8 cellular contexts compared by ENCODE assay signal in genomic region chr7:24756989-24757798, GRCh38. TPM values are rescaled to one million over a fixed set of nuclear protein-coding genes. Genes with fewer than 3 reads are reported as not detected.
A peak's percentile ranks its signal among the peaks of the same experiment; 100 is the strongest.
DNase-seq lines count a peak whose midpoint lies in the region; ATAC-seq and TF ChIP-seq lines count a peak whose summit lies in the region.

Gene GSDME, minus strand, starts transcription at chr7:24757464. Its CDS starts 7,690 bp downstream, at chr7:24749774.

- peak; percentile 47 for DNase-seq in DND-41
- DNase-seq in HPDE6-E6E7 (ENCODE audit: extremely low spot score), result peak; percentile 37
- peak; percentile 69 for DNase-seq in dermis blood vessel endothelial cell
- peak; percentile 38 to 48 for DNase-seq in left colon
- DNase-seq in stimulated activated CD4-positive, alpha-beta T cell treated with anti-CD3 and anti-CD28 coated beads, Interleukin-4, amount 100 ng/mL, for 1 hour, result peak; percentile 54
- DNase-seq in effector CD8-positive, alpha-beta T cell (lab: John Stamatoyannopoulos, UW), result no peak

- peak within 1 kb of the TSS; percentile 56 for H3K4me2 ChIP-seq in DND-41 (ENCODE audit: insufficient read depth, low read length)

- H4K20me1 ChIP-seq in DND-41 (ENCODE audit: insufficient read depth, low read length), result no peaks in the 10 kb centered on the region

- H3K27me3 ChIP-seq in DND-41 (ENCODE audit: insufficient read depth, low read length, poor library complexity), result peaks cover 20% of the 10 kb centered on the region

- TF ChIP-seq CTCF in DND-41 (IDR thresholded peaks at IDR 0.05; ENCODE audit: borderline replicate concordance, extremely low read depth, low read length, poor library complexity, severe bottlenecking), result no peak
- TF ChIP-seq CTCF in VCaP (conservative IDR thresholded peaks at IDR 0.05), result no peak

- H3K79me2 ChIP-seq in DND-41 (ENCODE audit: insufficient read depth, low read length), result no peaks in the 10 kb centered on the region

- H2AFZ ChIP-seq in DND-41 (ENCODE audit: low read depth, low read length), result no peak within 1 kb of the TSS

- intact Hi-C loops in left colon (cut with DNase I, micrococcal nuclease), result no loop called here

- ATAC-seq in DND-41 (ENCODE audit: insufficient read depth, low read depth), result peak; percentile 84
- ATAC-seq in GM21360 (IDR thresholded peaks at IDR 0.05; ENCODE audit: unreplicated experiment), result peak; percentile 57
- ATAC-seq in left colon, result peak; percentile 93

- peaks cover 7% of the 10 kb centered on the region; the same call in 1 of the 2 replicates for H3K4me1 ChIP-seq in DND-41 (ENCODE audit: insufficient read depth, low read length)

- H3K27ac ChIP-seq in DND-41 (ENCODE audit: low read length) (no peak within 1 kb of the TSS), VCaP (peak within 1 kb of the TSS; percentile 35; the same call in 1 of the 2 replicates)

- H3K9me3 ChIP-seq in DND-41 (ENCODE audit: insufficient read depth, low read length, severe bottlenecking), result no peaks in the 10 kb centered on the region

- H3K4me3 ChIP-seq in DND-41 (ENCODE audit: low read depth in 1 of 2, low read length in 2 of 2), result peak within 1 kb of the TSS in 1 of 2 experiments; percentile 45; a peak in 2 of 4 replicates

- no peaks in the 10 kb centered on the region for H3K36me3 ChIP-seq in DND-41 (ENCODE audit: insufficient read depth, low read length)

- H3K9ac ChIP-seq in DND-41 (ENCODE audit: low read depth, low read length), result peak within 1 kb of the TSS; percentile 18; the same call in 1 of the 2 replicates

RNA-seq across cellular contexts. Expression of gene GSDME, which starts in this region (rescaled TPM):
- 13.3 and 17.7 TPM in 2 replicates for total RNA-seq in dermis blood vessel endothelial cell
- total RNA-seq in left colon, result 1 to 10 TPM in 1 of 2 donors, under 1 TPM in 1; 0.85 to 1.8 TPM
